Comparison of ENCODE assay signal across 24 cellular contexts in genomic region chr12:101074940-101075680, GRCh38.
A peak's percentile ranks its signal among the peaks of the same experiment; 100 is the strongest.
DNase-seq lines count a peak whose midpoint lies in the region; ATAC-seq, FAIRE-seq and TF ChIP-seq lines count a peak whose summit lies in the region.
"Had no signal": no experiment of that assay in that cellular context is flagged by ENCODE, and none has a peak within 500 bp of the region (broad histone marks: within the 10 kb centered on the region; RNA-seq: fewer than 3 reads in every experiment).

No MANE protein-coding gene starts in this region.

- FAIRE-seq in GM19239 (lab: Jason Lieb, UNC) (peak; percentile 4), astrocyte (lab: Jason Lieb, UNC) (peak; percentile 26)
- FAIRE-seq: kidney had no signal

- H3K36me3 Mint-ChIP-seq in astrocyte (ENCODE audit: low read depth, unreplicated experiment): peaks cover 13% of the 10 kb centered on the region
- H3K36me3 Mint-ChIP-seq in stimulated activated effector memory CD8-positive, alpha-beta T cell treated with anti-CD3 and anti-CD28 coated beads, Interleukin-12 subunit alpha, Interleukin-12 subunit beta, amount 100 ng/mL, for 72 hours: no peaks in the 10 kb centered on the region
- H3K36me3 Mint-ChIP-seq: activated naive CD8-positive, alpha-beta T cell had no signal

- no peak overlapping the region for H3K27ac Mint-ChIP-seq in astrocyte (ENCODE audit: unreplicated experiment)
- no peak overlapping the region for H3K27ac Mint-ChIP-seq in stimulated activated effector memory CD8-positive, alpha-beta T cell treated with anti-CD3 and anti-CD28 coated beads, Interleukin-12 subunit alpha, Interleukin-12 subunit beta, amount 100 ng/mL, for 72 hours
- H3K27ac Mint-ChIP-seq: activated CD4-positive, alpha-beta T cell treated with anti-CD3 and anti-CD28 coated beads, Interleukin-2, amount 10 ng/mL, durations not matched to agents 7 days and 5 days; activated naive CD8-positive, alpha-beta T cell; activated T-cell treated with anti-CD3 and anti-CD28 coated beads, Interleukin-2, amount 50 U/mL, for 24 hours had no signal

- no peaks in the 10 kb centered on the region for H3K27me3 ChIP-seq in astrocyte (ENCODE audit: insufficient read depth, low read length)
- H3K27me3 ChIP-seq: cardiac muscle cell, Peyer's patch, thyroid gland had no signal

- H3K4me1 ChIP-seq in astrocyte (ENCODE audit: insufficient read depth, low read length): peaks cover 12% of the 10 kb centered on the region
- H3K4me1 ChIP-seq: Peyer's patch, thyroid gland had no signal

- no peak overlapping the region for H3K27ac ChIP-seq in astrocyte (ENCODE audit: low read depth, low read length)
- H3K27ac ChIP-seq: cardiac muscle cell, HL-60, Peyer's patch, thyroid gland had no signal

- no peak overlapping the region for H3K4me3 Mint-ChIP-seq in astrocyte (ENCODE audit: unreplicated experiment)
- no peak overlapping the region for H3K4me3 Mint-ChIP-seq in stimulated activated effector memory CD8-positive, alpha-beta T cell treated with anti-CD3 and anti-CD28 coated beads, Interleukin-12 subunit alpha, Interleukin-12 subunit beta, amount 100 ng/mL, for 72 hours
- H3K4me3 Mint-ChIP-seq: activated CD4-positive, alpha-beta T cell treated with anti-CD3 and anti-CD28 coated beads, Interleukin-2, amount 10 ng/mL, durations not matched to agents 7 days and 5 days; activated naive CD8-positive, alpha-beta T cell; activated T-cell treated with anti-CD3 and anti-CD28 coated beads, Interleukin-2, amount 50 U/mL, for 24 hours had no signal

- no peak for TF ChIP-seq CTCF in astrocyte (IDR thresholded peaks at IDR 0.05; ENCODE audit: insufficient read depth, low read depth, low read length)

- H3K79me2 ChIP-seq in astrocyte (ENCODE audit: insufficient read depth, low read length): no peaks in the 10 kb centered on the region

- no peaks in the 10 kb centered on the region for H3K36me3 ChIP-seq in astrocyte (ENCODE audit: insufficient read depth, low read length)
- H3K36me3 ChIP-seq: cardiac muscle cell, Peyer's patch, thyroid gland had no signal

- DNase-seq in GM19239 (ENCODE audit: insufficient read length, low spot score): no peak
- DNase-seq in astrocyte (ENCODE audit: low read depth): peak; percentile 42
- DNase-seq in stimulated activated effector memory CD8-positive, alpha-beta T cell treated with anti-CD3 and anti-CD28 coated beads, Interleukin-12 subunit alpha, Interleukin-12 subunit beta, amount 100 ng/mL, for 72 hours (ENCODE audit: low spot score in 2 of 2): no peak
- DNase-seq in dermis blood vessel endothelial cell: no peak
- DNase-seq: activated CD4-positive, alpha-beta T cell treated with anti-CD3 and anti-CD28 coated beads, Interleukin-2, amount 10 ng/mL, durations not matched to agents 7 days and 5 days; activated T-cell treated with anti-CD3 and anti-CD28 coated beads, Interleukin-2, amount 50 U/mL, for 24 hours; C1 segment of cervical spinal cord; DMS153; effector CD4-positive, alpha-beta T cell; kidney; mucosa of descending colon; NCI-H1048; NCI-H2107; NCI-H526 treated with DMSO at 0.1 percent for 48 hours; nucleus accumbens; Peyer's patch; thyroid gland had no signal

- H3K4me3 ChIP-seq in astrocyte (ENCODE audit: insufficient read depth, low read depth, low read length): no peak overlapping the region
- H3K4me3 ChIP-seq: cardiac muscle cell, mucosa of descending colon, Peyer's patch, thyroid gland had no signal

- H3K9me3 ChIP-seq in astrocyte (ENCODE audit: insufficient read depth, low read depth, low read length): no peaks in the 10 kb centered on the region
- H3K9me3 ChIP-seq: mucosa of descending colon, Peyer's patch, thyroid gland had no signal

- peak overlapping the region; percentile 20 for H3K4me2 ChIP-seq in astrocyte (ENCODE audit: low read length)

- H3K9me3 Mint-ChIP-seq in astrocyte (ENCODE audit: unreplicated experiment): no peaks in the 10 kb centered on the region
- no peaks in the 10 kb centered on the region for H3K9me3 Mint-ChIP-seq in stimulated activated effector memory CD8-positive, alpha-beta T cell treated with anti-CD3 and anti-CD28 coated beads, Interleukin-12 subunit alpha, Interleukin-12 subunit beta, amount 100 ng/mL, for 72 hours
- H3K9me3 Mint-ChIP-seq: activated CD4-positive, alpha-beta T cell treated with anti-CD3 and anti-CD28 coated beads, Interleukin-2, amount 10 ng/mL, durations not matched to agents 7 days and 5 days had no signal

- no peaks in the 10 kb centered on the region for H3K27me3 Mint-ChIP-seq in astrocyte (ENCODE audit: low read depth, unreplicated experiment)
- H3K27me3 Mint-ChIP-seq: activated CD4-positive, alpha-beta T cell treated with anti-CD3 and anti-CD28 coated beads, Interleukin-2, amount 10 ng/mL, durations not matched to agents 7 days and 5 days; activated naive CD8-positive, alpha-beta T cell; activated T-cell treated with anti-CD3 and anti-CD28 coated beads, Interleukin-2, amount 50 U/mL, for 24 hours had no signal

- H3K9ac ChIP-seq in astrocyte (ENCODE audit: low read length): no peak overlapping the region

- ATAC-seq in HG02885 (IDR thresholded peaks at IDR 0.05; ENCODE audit: poor library complexity, unreplicated experiment) (peak; percentile 59), GM18519 (IDR thresholded peaks at IDR 0.05; ENCODE audit: low FRiP score, unreplicated experiment) (no peak), GM19467 (IDR thresholded peaks at IDR 0.05; ENCODE audit: unreplicated experiment) (no peak)
- peak; percentile 34 for ATAC-seq in stimulated activated effector memory CD8-positive, alpha-beta T cell treated with anti-CD3 and anti-CD28 coated beads, Interleukin-12 subunit alpha, Interleukin-12 subunit beta, amount 100 ng/mL, for 72 hours
- ATAC-seq: mucosa of descending colon, SK-N-SH treated with all-trans-retinoic acid at 6 μM for 48 hours had no signal

- no peak overlapping the region for H2AFZ ChIP-seq in astrocyte (ENCODE audit: low read depth, low read length)

- no peaks in the 10 kb centered on the region for H4K20me1 ChIP-seq in astrocyte (ENCODE audit: insufficient read depth, low read length)

- peaks cover 18% of the 10 kb centered on the region for H3K4me1 Mint-ChIP-seq in astrocyte (ENCODE audit: low read depth, unreplicated experiment)
- H3K4me1 Mint-ChIP-seq in stimulated activated effector memory CD8-positive, alpha-beta T cell treated with anti-CD3 and anti-CD28 coated beads, Interleukin-12 subunit alpha, Interleukin-12 subunit beta, amount 100 ng/mL, for 72 hours: no peaks in the 10 kb centered on the region

Comparison
In these comparisons a context has a peak if more than half of its experiments do, and no peak if none do; other contexts are left out.
1. ATAC-seq: peak in HG02885 (single experiment) and stimulated activated effector memory CD8-positive, alpha-beta T cell treated with anti-CD3 and anti-CD28 coated beads, Interleukin-12 subunit alpha, Interleukin-12 subunit beta, amount 100 ng/mL, for 72 hours (single experiment); none in GM18519 (single experiment) and GM19467 (single experiment).